ENCODE assay signal across 8 cellular contexts in the genomic region with DNA sequence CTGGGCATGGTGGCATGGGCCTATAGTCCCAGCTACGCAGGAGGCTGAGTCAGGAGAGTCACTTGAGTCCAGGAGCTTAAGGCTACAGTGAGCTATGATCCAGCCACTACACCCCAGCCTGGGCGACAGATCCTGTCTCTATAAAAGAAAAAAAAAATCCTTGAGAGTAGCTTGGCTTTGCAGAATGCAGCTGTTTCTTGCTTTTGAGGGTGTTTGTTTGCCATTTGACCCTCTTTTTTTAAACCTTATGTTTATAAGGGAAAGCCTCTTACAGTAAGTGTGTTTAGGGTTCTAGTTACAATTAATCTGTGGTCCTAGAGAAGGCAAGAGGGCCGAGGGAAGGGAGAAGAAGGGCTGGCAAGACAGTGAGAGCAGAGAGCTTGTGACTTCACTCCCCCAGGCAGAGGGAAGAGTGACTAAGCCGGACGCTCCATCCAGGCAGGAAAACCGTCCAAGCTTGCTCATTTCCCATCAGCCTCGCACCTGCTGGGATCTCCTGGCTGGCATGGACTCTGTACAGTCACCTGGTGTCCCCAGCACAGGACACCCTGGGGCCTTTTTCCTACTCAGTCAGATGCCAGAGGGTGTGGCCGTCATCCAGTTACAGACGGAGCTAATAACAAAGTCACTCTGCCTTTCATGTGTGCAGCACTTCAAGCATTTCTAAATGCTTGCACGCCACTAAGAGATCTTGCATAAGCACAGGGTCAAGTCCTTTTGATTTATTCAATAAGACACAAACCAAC. TPM values are rescaled to one million over a fixed set of nuclear protein-coding genes. Genes with fewer than 3 reads are reported as not detected.
DNase-seq lines count a peak whose midpoint lies in the region; ATAC-seq and TF ChIP-seq lines count a peak whose summit lies in the region.

No MANE protein-coding gene starts in this region.

- no peaks in the 10 kb centered on the region for H3K9me3 ChIP-seq in lower lobe of right lung

- ATAC-seq in lower lobe of right lung = peak; percentile 93 to 95
- no peak for ATAC-seq in GM18870 (IDR thresholded peaks at IDR 0.05; ENCODE audit: unreplicated experiment)

- intact Hi-C loops in lower lobe of right lung (cut with DNase I) = no loop called here

- H3K27ac ChIP-seq in caudate nucleus (ENCODE audit: low read depth, low read length) (peak overlapping the region; percentile 79), lower lobe of right lung (peak overlapping the region; percentile 79)

- peak; percentile 97 for DNase-seq in DMS53 (lab: John Stamatoyannopoulos, UW)
- peak; percentile 14 for DNase-seq in NCI-H2227 (lab: John Stamatoyannopoulos, UW; ENCODE audit: unreplicated experiment)
- DNase-seq in caudate nucleus (lab: John Stamatoyannopoulos, UW) = peak in 12 of 61 donors; percentile 5 to 76 (median 30)
- DNase-seq in lower lobe of right lung = peak; percentile 82
- peak; percentile 69 for DNase-seq in ureter (ENCODE audit: low spot score)
- DNase-seq in cortex of kidney (lab: John Stamatoyannopoulos, UW) = no peak
- no peak for DNase-seq in activated CD4-positive, alpha-beta T cell treated with anti-CD3 and anti-CD28 coated beads, Interleukin-2, amount 50 U/mL, for 48 hours

- H3K4me1 ChIP-seq in lower lobe of right lung = peaks cover 28% of the 10 kb centered on the region

- H3K4me3 ChIP-seq in lower lobe of right lung = no peak overlapping the region

- no peaks in the 10 kb centered on the region for H3K36me3 ChIP-seq in lower lobe of right lung

- no peaks in the 10 kb centered on the region for H3K27me3 ChIP-seq in lower lobe of right lung (ENCODE audit: low read depth)

- no peak for TF ChIP-seq CTCF in lower lobe of right lung (IDR thresholded peaks at IDR 0.05)

RNA-seq across cellular contexts. Expression of a gene that starts 55.5 kb away (rescaled TPM):
- total RNA-seq in lower lobe of right lung = 26.6 TPM
- 29.1 TPM for total RNA-seq in ureter

Comparison
In these comparisons a context has a peak if more than half of its experiments do, and no peak if none do; other contexts are left out.
1. DNase-seq: peak in DMS53 (single experiment), NCI-H2227 (single experiment), lower lobe of right lung (single experiment) and ureter (single experiment); none in cortex of kidney (single experiment) and activated CD4-positive, alpha-beta T cell treated with anti-CD3 and anti-CD28 coated beads, Interleukin-2, amount 50 U/mL, for 48 hours (0 of 2).